ENCODE assay signal across 10 cellular contexts in the genomic region with DNA sequence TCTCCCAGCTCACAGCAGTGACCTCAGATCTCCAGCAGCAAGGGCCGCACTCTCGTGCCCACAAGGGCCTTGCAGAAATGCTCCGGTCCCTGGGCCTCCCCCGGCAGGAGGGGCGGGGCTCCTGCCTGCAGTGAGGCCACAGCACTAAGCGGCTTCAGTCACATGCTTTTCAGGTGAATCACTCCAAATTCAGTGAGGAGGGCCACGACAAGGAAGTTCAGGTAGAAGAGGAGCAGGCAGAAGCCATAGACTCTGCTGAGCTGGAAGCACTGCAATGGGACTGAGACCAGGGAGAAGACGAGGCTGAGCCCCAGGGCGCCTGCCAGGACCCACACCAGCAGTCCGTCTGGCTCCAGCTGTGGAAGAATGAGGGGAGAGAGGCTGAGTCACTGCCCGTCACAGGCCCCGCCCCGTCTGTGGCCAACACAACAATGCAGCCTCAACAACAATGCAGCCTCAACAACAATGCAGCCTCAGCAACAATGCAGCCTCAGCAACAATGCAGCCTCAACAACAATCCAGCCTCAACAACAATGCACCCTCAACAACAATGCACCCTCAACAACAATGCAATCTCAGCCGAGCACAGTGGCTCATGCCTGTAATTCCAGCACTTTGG. TPM values are rescaled to one million over a fixed set of nuclear protein-coding genes. Genes with fewer than 3 reads are reported as not detected.
DNase-seq lines count a peak whose midpoint lies in the region; ATAC-seq, FAIRE-seq and TF ChIP-seq lines count a peak whose summit lies in the region.
"Had no signal": no experiment of that assay in that cellular context is flagged by ENCODE, and none has a peak within 500 bp of the region (broad histone marks: within the 10 kb centered on the region; RNA-seq: fewer than 3 reads in every experiment).

No MANE protein-coding gene starts in this region.

- H3K36me3 ChIP-seq in DND-41 (ENCODE audit: insufficient read depth, low read length) = peaks cover 71% of the 10 kb centered on the region

- no peak for ATAC-seq in DND-41 (ENCODE audit: insufficient read depth, low read depth)

- no peaks in the 10 kb centered on the region for H3K79me2 ChIP-seq in DND-41 (ENCODE audit: insufficient read depth, low read length)

- no peak overlapping the region for H3K4me3 ChIP-seq in DND-41 (ENCODE audit: low read depth in 1 of 2, low read length in 2 of 2)
- no peak overlapping the region for H3K4me3 ChIP-seq in fibroblast of mammary gland (ENCODE audit: control insufficient read depth, low read depth, low read length)

- H3K9me3 ChIP-seq in DND-41 (ENCODE audit: insufficient read depth, low read length, severe bottlenecking) = no peaks in the 10 kb centered on the region

- DNase-seq in DND-41 (no peak), RCC 7860 (ENCODE audit: low spot score) (peak; percentile 86), fibroblast of mammary gland (ENCODE audit: low read depth) (peak; percentile 75), osteocyte (ENCODE audit: extremely low spot score, unreplicated experiment) (no peak), NCI-H774 (lab: John Stamatoyannopoulos, UW) (no peak), NCI-H748 (lab: John Stamatoyannopoulos, UW; ENCODE audit: unreplicated experiment) (no peak), NCI-H146 (lab: John Stamatoyannopoulos, UW) (no peak)
- DNase-seq in stimulated activated CD4-positive, alpha-beta T cell treated with anti-CD3 and anti-CD28 coated beads, Interleukin-1b, Interleukin-23, amount 100 ng/mL, for 48 hours = no peak
- DNase-seq: naive B cell had no signal

- peaks cover 25% of the 10 kb centered on the region for H3K4me1 Mint-ChIP-seq in osteocyte (ENCODE audit: unreplicated experiment)

- H3K9ac ChIP-seq in DND-41 (ENCODE audit: low read depth, low read length) = no peak overlapping the region
- H3K9ac ChIP-seq: KMS-11 had no signal

- H3K9me3 Mint-ChIP-seq in osteocyte (ENCODE audit: unreplicated experiment) = no peaks in the 10 kb centered on the region
- H3K9me3 Mint-ChIP-seq: naive B cell had no signal

- peak; percentile 87 for FAIRE-seq in RCC 7860 (lab: Jason Lieb, UNC)

- H2AFZ ChIP-seq in DND-41 (ENCODE audit: low read depth, low read length) = no peak overlapping the region

- H3K36me3 Mint-ChIP-seq in osteocyte (ENCODE audit: unreplicated experiment) = peaks cover 20% of the 10 kb centered on the region

- peaks cover 4% of the 10 kb centered on the region; the same call in 1 of the 2 replicates for H3K4me1 ChIP-seq in DND-41 (ENCODE audit: insufficient read depth, low read length)

- no peak overlapping the region for H3K4me2 ChIP-seq in DND-41 (ENCODE audit: insufficient read depth, low read length)
- H3K4me2 ChIP-seq: KMS-11 had no signal

- H3K27me3 Mint-ChIP-seq in osteocyte (ENCODE audit: unreplicated experiment) = no peaks in the 10 kb centered on the region
- H3K27me3 Mint-ChIP-seq: naive B cell had no signal

- no peaks in the 10 kb centered on the region for H3K27me3 ChIP-seq in DND-41 (ENCODE audit: insufficient read depth, low read length, poor library complexity)

- no peak for TF ChIP-seq CTCF in DND-41 (IDR thresholded peaks at IDR 0.05; ENCODE audit: borderline replicate concordance, extremely low read depth, low read length, poor library complexity, severe bottlenecking)
- no peak for TF ChIP-seq CTCF in fibroblast of mammary gland (conservative IDR thresholded peaks at IDR 0.05; ENCODE audit: control insufficient read depth, insufficient read depth, low read depth, low read length)
- no peak for TF ChIP-seq CTCF in osteocyte (IDR thresholded peaks at IDR 0.05)

- H4K20me1 ChIP-seq in DND-41 (ENCODE audit: insufficient read depth, low read length) = no peaks in the 10 kb centered on the region

- H3K27ac Mint-ChIP-seq in osteocyte (ENCODE audit: unreplicated experiment) = peak overlapping the region; percentile 84

- H3K27ac ChIP-seq in DND-41 (ENCODE audit: low read length) = peak overlapping the region; percentile 35; the same call in 1 of the 2 replicates
- H3K27ac ChIP-seq: KMS-11 had no signal

- H3K4me3 Mint-ChIP-seq in osteocyte (ENCODE audit: unreplicated experiment) = no peak overlapping the region
- H3K4me3 Mint-ChIP-seq: naive B cell had no signal

RNA-seq across cellular contexts. Expression of a gene that starts 35.2 kb away (rescaled TPM):
- total RNA-seq in osteocyte = 41.0 and 45.6 TPM in 2 replicates

RNA-seq across cellular contexts. Expression of a gene that starts 58.7 kb away (rescaled TPM):
- 103 and 109 TPM in 2 replicates for total RNA-seq in osteocyte

Comparison
In these comparisons a context has a peak if more than half of its experiments do, and no peak if none do; other contexts are left out.
1. DNase-seq: peak in RCC 7860 (single experiment) and fibroblast of mammary gland (single experiment); none in DND-41 (single experiment), osteocyte (single experiment), NCI-H774 (single experiment), NCI-H748 (single experiment), stimulated activated CD4-positive, alpha-beta T cell treated with anti-CD3 and anti-CD28 coated beads, Interleukin-1b, Interleukin-23, amount 100 ng/mL, for 48 hours (single experiment) and NCI-H146 (single experiment).